Comparison of ENCODE assay signal across 8 cellular contexts in genomic region chr11:69670158-69670845, GRCh38. TPM values are rescaled to one million over a fixed set of nuclear protein-coding genes. Genes with fewer than 3 reads are reported as not detected.
DNase-seq lines count a peak whose midpoint lies in the region; ATAC-seq and TF ChIP-seq lines count a peak whose summit lies in the region.

No MANE protein-coding gene starts in this region.

- no peaks in the 10 kb centered on the region for H3K9me3 ChIP-seq in tibial nerve

- TF ChIP-seq POLR2A in tibial nerve (IDR thresholded peaks at IDR 0.05): no peak

- H3K4me1 Mint-ChIP-seq in activated T-helper 2 cell treated with anti-CD3 and anti-CD28 coated beads, Interferon-gamma antibody, Interleukin-2, Interleukin-4, amounts not matched to agents 10 μg/mL and 5 μg/mL and 100 μg/mL, durations not matched to agents 14 hours and 24 hours and 36 hours (ENCODE audit: low read depth): peaks cover 17% of the 10 kb centered on the region

- no peak overlapping the region for H3K27ac Mint-ChIP-seq in activated T-helper 2 cell treated with anti-CD3 and anti-CD28 coated beads, Interferon-gamma antibody, Interleukin-2, Interleukin-4, amounts not matched to agents 10 μg/mL and 5 μg/mL and 100 μg/mL, durations not matched to agents 14 hours and 24 hours and 36 hours

- DNase-seq in DMS153 treated with DMSO at 0.1 percent for 48 hours (lab: John Stamatoyannopoulos, UW; ENCODE audit: unreplicated experiment) (peak; percentile 80), RPMI7951 (ENCODE audit: low read depth) (peak; percentile 78), foreskin fibroblast (peak; percentile 77 to 94), nucleus accumbens (lab: John Stamatoyannopoulos, UW) (peak in 55 of 56 donors; percentile 17 to 89 (median 73)), tibial nerve (ENCODE audit: low spot score in 2 of 2) (peak; percentile 76 to 79)
- DNase-seq in activated T-helper 2 cell treated with anti-CD3 and anti-CD28 coated beads, Interferon-gamma antibody, Interleukin-2, Interleukin-4, amounts not matched to agents 10 μg/mL and 5 μg/mL and 100 μg/mL, durations not matched to agents 14 hours and 24 hours and 36 hours (ENCODE audit: low spot score): peak; percentile 31

- H3K4me1 ChIP-seq in tibial nerve: peaks cover 0 to 32% (median 18%) of the 10 kb centered on the region in 4 donors

- H3K36me3 ChIP-seq in tibial nerve: peaks cover 0 to 71% (median 14%) of the 10 kb centered on the region in 3 donors

- ATAC-seq in GM19351 (IDR thresholded peaks at IDR 0.05; ENCODE audit: unreplicated experiment): no peak

- H3K4me3 ChIP-seq in foreskin fibroblast (ENCODE audit: low read depth in 1 of 2, low read length in 2 of 2): no peak overlapping the region
- H3K4me3 ChIP-seq in tibial nerve: no peak overlapping the region

- H3K9me3 Mint-ChIP-seq in activated T-helper 2 cell treated with anti-CD3 and anti-CD28 coated beads, Interferon-gamma antibody, Interleukin-2, Interleukin-4, amounts not matched to agents 10 μg/mL and 5 μg/mL and 100 μg/mL, durations not matched to agents 14 hours and 24 hours and 36 hours: no peaks in the 10 kb centered on the region

- intact Hi-C loops in activated T-helper 2 cell treated with anti-CD3 and anti-CD28 coated beads, Interferon-gamma antibody, Interleukin-2, Interleukin-4, amounts not matched to agents 10 μg/mL and 5 μg/mL and 100 μg/mL, durations not matched to agents 14 hours and 24 hours and 36 hours (cut with micrococcal nuclease): no loop called here

- TF ChIP-seq EP300 in tibial nerve (IDR thresholded peaks at IDR 0.05): peak in 1 of 2 donors; percentile 63

- H3K4me3 Mint-ChIP-seq in activated T-helper 2 cell treated with anti-CD3 and anti-CD28 coated beads, Interferon-gamma antibody, Interleukin-2, Interleukin-4, amounts not matched to agents 10 μg/mL and 5 μg/mL and 100 μg/mL, durations not matched to agents 14 hours and 24 hours and 36 hours (ENCODE audit: low read depth): no peak overlapping the region

- H3K27me3 ChIP-seq in tibial nerve: no peaks in the 10 kb centered on the region

- TF ChIP-seq CTCF in LNCAP (IDR thresholded peaks at IDR 0.05) (peak; percentile 94), foreskin fibroblast (IDR thresholded peaks at IDR 0.05; ENCODE audit: low read depth, low read length) (peak; percentile 97), tibial nerve (IDR thresholded peaks at IDR 0.05) (peak; percentile 91 to 97 (median 95))

- peaks cover 48% of the 10 kb centered on the region for H3K36me3 Mint-ChIP-seq in activated T-helper 2 cell treated with anti-CD3 and anti-CD28 coated beads, Interferon-gamma antibody, Interleukin-2, Interleukin-4, amounts not matched to agents 10 μg/mL and 5 μg/mL and 100 μg/mL, durations not matched to agents 14 hours and 24 hours and 36 hours (ENCODE audit: low read depth)

- WGBS in tibial nerve, 2 donors: 31 to 38% methylated on average over 17 to 18 of the region's 18 CpGs

- H3K27ac ChIP-seq in tibial nerve: no peak overlapping the region

- H3K27me3 Mint-ChIP-seq in activated T-helper 2 cell treated with anti-CD3 and anti-CD28 coated beads, Interferon-gamma antibody, Interleukin-2, Interleukin-4, amounts not matched to agents 10 μg/mL and 5 μg/mL and 100 μg/mL, durations not matched to agents 14 hours and 24 hours and 36 hours (ENCODE audit: low read depth): no peaks in the 10 kb centered on the region

RNA-seq across cellular contexts. Expression of gene LTO1, which starts 4.9 kb away (rescaled TPM):
- total RNA-seq in RPMI7951 (2014; rRNA removed; shearing (Covaris generic)): 17.4 and 21.4 TPM in 2 replicates
- 24.4 and 26.4 TPM in 2 replicates for total RNA-seq in activated T-helper 2 cell treated with anti-CD3 and anti-CD28 coated beads, Interferon-gamma antibody, Interleukin-2, Interleukin-4, amounts not matched to agents 10 μg/mL and 5 μg/mL and 100 μg/mL, durations not matched to agents 14 hours and 24 hours and 36 hours
- total RNA-seq in tibial nerve: 10 to 100 TPM; 22.5 to 29.9 (median 23.1) TPM

RNA-seq across cellular contexts. Expression of gene CCND1, which starts 29.3 kb away (rescaled TPM):
- total RNA-seq in RPMI7951 (2014; rRNA removed; shearing (Covaris generic)): 173 and 194 TPM in 2 replicates
- 1.2 and 2.1 TPM in 2 replicates for total RNA-seq in activated T-helper 2 cell treated with anti-CD3 and anti-CD28 coated beads, Interferon-gamma antibody, Interleukin-2, Interleukin-4, amounts not matched to agents 10 μg/mL and 5 μg/mL and 100 μg/mL, durations not matched to agents 14 hours and 24 hours and 36 hours
- total RNA-seq in tibial nerve: 100 to 1,000 TPM; 108 to 259 (median 168) TPM

RNA-seq across cellular contexts. Expression of gene FGF19, which starts 33.5 kb away (rescaled TPM):
- total RNA-seq in RPMI7951 (2014; rRNA removed; shearing (Covaris generic)): not detected in 2 replicates
- total RNA-seq in activated T-helper 2 cell treated with anti-CD3 and anti-CD28 coated beads, Interferon-gamma antibody, Interleukin-2, Interleukin-4, amounts not matched to agents 10 μg/mL and 5 μg/mL and 100 μg/mL, durations not matched to agents 14 hours and 24 hours and 36 hours: not detected in 2 replicates
- not detected for total RNA-seq in tibial nerve

Comparison
In these comparisons a context has a peak if more than half of its experiments do, and no peak if none do; other contexts are left out.
1. DNase-seq: peak in every context shown above with its lines; median percentile 86 in foreskin fibroblast; 80 in DMS153 treated with DMSO at 0.1 percent for 48 hours; 78 in RPMI7951; 78 in tibial nerve; 73 in nucleus accumbens; 31 in activated T-helper 2 cell treated with anti-CD3 and anti-CD28 coated beads, Interferon-gamma antibody, Interleukin-2, Interleukin-4, amounts not matched to agents 10 μg/mL and 5 μg/mL and 100 μg/mL, durations not matched to agents 14 hours and 24 hours and 36 hours.
2. RNA of gene CCND1, which starts 29.3 kb away (total RNA-seq): 108 to 259 TPM in tibial nerve and 173 to 194 TPM in RPMI7951; 1.2 to 2.1 TPM in activated T-helper 2 cell treated with anti-CD3 and anti-CD28 coated beads, Interferon-gamma antibody, Interleukin-2, Interleukin-4, amounts not matched to agents 10 μg/mL and 5 μg/mL and 100 μg/mL, durations not matched to agents 14 hours and 24 hours and 36 hours; every median in the first group is over 10 times any median in the second.
3. Peak in every context shown above with its lines, with median percentiles within 50 percentile points of each other: CTCF ChIP-seq.